1 cellular context compared by ENCODE assay signal in genomic region chr5:103562453-103563157, GRCh38.
TF ChIP-seq lines count a peak whose summit lies in the region.

TSS of gene NUDT12 (minus strand) at chr5:103562789. CDS start at chr5:103560248, 2,541 bp downstream.

TF ChIP-seq in HEK293, 187 proteins besides CTCF, POLR2A, EP300 and RAD21 (continued from another document):
- TF ChIP-seq PRDM10 (tag by site-specific recombination; IDR thresholded peaks at IDR 0.05) = peak; percentile 95
- TF ChIP-seq ZIC2 (tag by site-specific recombination; IDR thresholded peaks at IDR 0.05) = peak; percentile 40; the same call in 1 of the 2 replicates
- 0 out of 2 replicates have a peak, but pooled peaks have one; percentile 31 for TF ChIP-seq SCRT1 (tag by site-specific recombination; IDR thresholded peaks at IDR 0.05; ENCODE audit: borderline replicate concordance)
- TF ChIP-seq ZNF623 (tag by site-specific recombination; IDR thresholded peaks at IDR 0.05) = no peak
- TF ChIP-seq MEIS1 (CRISPR knock-in tag; IDR thresholded peaks at IDR 0.05; ENCODE audit: borderline replicate concordance) = no peak
- TF ChIP-seq ZSCAN16 (tag by site-specific recombination; IDR thresholded peaks at IDR 0.05) = no peak
- TF ChIP-seq ZNF202 (tag by site-specific recombination; IDR thresholded peaks at IDR 0.05; ENCODE audit: borderline replicate concordance) = no peak
- TF ChIP-seq ZBTB17 (tag by site-specific recombination; IDR thresholded peaks at IDR 0.05) = peak; percentile 80
- TF ChIP-seq ZFP69B (tag by site-specific recombination; IDR thresholded peaks at IDR 0.05) = no peak
- TF ChIP-seq ZBTB6 (tag by site-specific recombination; IDR thresholded peaks at IDR 0.05) = peak; percentile 74; the same call in 1 of the 2 replicates
- no peak for TF ChIP-seq KLF16 (tag by site-specific recombination; IDR thresholded peaks at IDR 0.05)
